In genomic region chr3:194396561-194396896, GRCh38 we compare ENCODE assay signal across 12 cellular contexts. TPM values are rescaled to one million over a fixed set of nuclear protein-coding genes. Genes with fewer than 3 reads are reported as not detected.
A peak's percentile ranks its signal among the peaks of the same experiment; 100 is the strongest.
DNase-seq lines count a peak whose midpoint lies in the region; ATAC-seq, FAIRE-seq and TF ChIP-seq lines count a peak whose summit lies in the region.
"Had no signal": no experiment of that assay in that cellular context is flagged by ENCODE, and none has a peak within 500 bp of the region (broad histone marks: within the 10 kb centered on the region; RNA-seq: fewer than 3 reads in every experiment).

No MANE protein-coding gene starts in this region.

- H2BK5ac ChIP-seq in H1 (ENCODE audit: low read depth, low read length): 0 out of 2 replicates have a peak overlapping the region, but pooled peaks have one; percentile 52

- H3K4ac ChIP-seq in H1 (replicated peaks; ENCODE audit: insufficient read length, low read depth, low read length): no peak overlapping the region

- H3K79me2 ChIP-seq in H1 (ENCODE audit: control insufficient read depth in 1 of 2, insufficient read depth in 2 of 2, low read length in 2 of 2): no peaks in the 10 kb centered on the region
- H3K79me2 ChIP-seq: parathyroid adenoma had no signal

- H2AFZ ChIP-seq in H1 (ENCODE audit: low read length): no peak overlapping the region

- no peaks in the 10 kb centered on the region for H3K36me3 Mint-ChIP-seq in natural killer cell treated with Interleukin-12 subunit alpha and Interleukin-12 subunit beta and Interleukin-15 and Interleukin-18, amount 100 ng/mL, for 72 hours

- DNase-seq in AG09309 (ENCODE audit: low read depth): no peak
- DNase-seq in H1 (ENCODE audit: low read depth in 1 of 2, low spot score in 2 of 2): no peak
- no peak for DNase-seq in natural killer cell treated with Interleukin-12 subunit alpha and Interleukin-12 subunit beta and Interleukin-15 and Interleukin-18, amount 100 ng/mL, for 72 hours (ENCODE audit: low spot score)
- DNase-seq: amniotic stem cell, COR-L47, NCI-H345 had no signal

- H3K27me3 ChIP-seq in HUES64 (ENCODE audit: insufficient read depth, low read length) (peaks cover 48% of the 10 kb centered on the region), H1 (replicated peaks in 1 of 4; ENCODE audit: control insufficient read depth in 3 of 4, extremely low read depth in 1 of 4, insufficient read depth in 3 of 4, low read length in 3 of 4) (peaks cover 16 to 35% (median 25%) of the 10 kb centered on the region in 4 experiments)

- H3K23me2 ChIP-seq in H1 (ENCODE audit: low read depth, low read length): peaks cover 3% of the 10 kb centered on the region

- TF ChIP-seq CTCF in AG09309 (IDR thresholded peaks at IDR 0.05; ENCODE audit: control insufficient read depth, insufficient read depth, low read depth, low read length, missing control alignments) (no peak), H1 (IDR thresholded peaks at IDR 0.05; ENCODE audit: control extremely low read depth in 1 of 3, insufficient read depth in 1 of 3, low read depth in 1 of 3, low read length in 3 of 3) (no peak)

- no peaks in the 10 kb centered on the region for H3K36me3 ChIP-seq in HUES64 (ENCODE audit: insufficient read depth, low read length)
- H3K36me3 ChIP-seq in H1 (ENCODE audit: control insufficient read depth in 2 of 4, insufficient read depth in 4 of 4, low read length in 3 of 4): no peaks in the 10 kb centered on the region

- H3K9ac ChIP-seq in HUES64 (ENCODE audit: low read depth, low read length) (no peak overlapping the region), H1 (replicated peaks in 1 of 4; ENCODE audit: extremely low read depth in 1 of 4, low read depth in 3 of 4, low read length in 3 of 4) (no peak overlapping the region)
- H3K9ac ChIP-seq: parathyroid adenoma had no signal

- no peak for ATAC-seq in natural killer cell treated with Interleukin-12 subunit alpha and Interleukin-12 subunit beta and Interleukin-15 and Interleukin-18, amount 100 ng/mL, for 72 hours
- ATAC-seq in HG02798 (IDR thresholded peaks at IDR 0.05; ENCODE audit: poor library complexity, unreplicated experiment) (no peak), GM18867 (IDR thresholded peaks at IDR 0.05; ENCODE audit: unreplicated experiment) (no peak), HG03196 (IDR thresholded peaks at IDR 0.05; ENCODE audit: unreplicated experiment) (no peak), GM21447 (IDR thresholded peaks at IDR 0.05; ENCODE audit: unreplicated experiment) (no peak)

- H2BK12ac ChIP-seq in H1 (ENCODE audit: low read depth, low read length): no peak overlapping the region

- H3K4me1 ChIP-seq in HUES64 (ENCODE audit: insufficient read depth, low read length) (0 out of 2 replicates have a peak, but pooled peaks cover 4% of the 10 kb centered on the region), H1 (replicated peaks in 1 of 4; ENCODE audit: control insufficient read depth in 3 of 4, insufficient read depth in 4 of 4, low read length in 3 of 4) (peaks cover 0 to 11% (median 5%) of the 10 kb centered on the region in 4 experiments; a peak in 5 of 7 replicates)
- H3K4me1 ChIP-seq: parathyroid adenoma had no signal

- H3K9me3 ChIP-seq in HUES64 (ENCODE audit: insufficient read depth, low read depth, low read length): no peaks in the 10 kb centered on the region
- peaks cover 0 to 4% of the 10 kb centered on the region in 2 experiments; a peak in 1 of 4 replicates for H3K9me3 ChIP-seq in H1 (ENCODE audit: insufficient read depth in 2 of 2, low read depth in 1 of 2, low read length in 1 of 2)

- POLR2A ChIA-PET in H1 (lab: Charles Lee; ENCODE audit: partially characterized antibody): interaction anchor here (0.9 to 3.0 kb wide), 8 partner anchors 14 to 74 kb away, joined by 3 to 15 read pairs (median 3); no protein-coding TSS in a partner anchor

- H3K56ac ChIP-seq in H1 (replicated peaks; ENCODE audit: insufficient read length, low read depth, low read length): no peak overlapping the region

- no peak for TF ChIP-seq RAD21 in H1 (IDR thresholded peaks at IDR 0.05 in 1 of 2, conservative IDR thresholded peaks at IDR 0.05 in 1 of 2; ENCODE audit: low read depth in 2 of 2, low read length in 2 of 2)

- H3K23ac ChIP-seq in H1 (ENCODE audit: insufficient read length): no peak overlapping the region

- H4K20me1 ChIP-seq in H1 (replicated peaks in 1 of 2; ENCODE audit: control insufficient read depth in 1 of 2, insufficient read depth in 2 of 2, low read length in 2 of 2): no peaks in the 10 kb centered on the region

- no peak overlapping the region for H2BK15ac ChIP-seq in H1 (ENCODE audit: low read length)

- no peak overlapping the region for H3K27ac Mint-ChIP-seq in natural killer cell treated with Interleukin-12 subunit alpha and Interleukin-12 subunit beta and Interleukin-15 and Interleukin-18, amount 100 ng/mL, for 72 hours

- H4K8ac ChIP-seq in H1 (ENCODE audit: extremely low read depth, insufficient read depth, low read length): 0 out of 2 replicates have a peak overlapping the region, but pooled peaks have one; percentile 36

- no peak overlapping the region for H3K18ac ChIP-seq in H1 (ENCODE audit: extremely low read depth, low read length)

- TF ChIP-seq EP300 in H1 (IDR thresholded peaks at IDR 0.05; ENCODE audit: borderline replicate concordance in 1 of 2, low read depth in 2 of 2, low read length in 2 of 2): no peak

- no peak overlapping the region for H3K27ac ChIP-seq in HUES64 (ENCODE audit: low read depth, low read length)
- no peak overlapping the region for H3K27ac ChIP-seq in H1 (ENCODE audit: low read depth, low read length)
- H3K27ac ChIP-seq: parathyroid adenoma had no signal

- peak overlapping the region; percentile 64 to 80 for H3K4me2 ChIP-seq in H1 (ENCODE audit: insufficient read depth in 1 of 2, low read depth in 2 of 2, low read length in 2 of 2)

- no peak overlapping the region for H4K5ac ChIP-seq in H1 (ENCODE audit: insufficient read length, low read depth, low read length)

- no peak overlapping the region for H4K91ac ChIP-seq in H1 (replicated peaks; ENCODE audit: insufficient read length, low read length)

- H2BK20ac ChIP-seq in H1 (ENCODE audit: low read length): no peak overlapping the region

- no peak overlapping the region for H2AK5ac ChIP-seq in H1 (ENCODE audit: low read depth, low read length)

- peak overlapping the region; percentile 12 for H3K4me3 ChIP-seq in AG09309 (ENCODE audit: control insufficient read depth, low read depth, low read length)
- H3K4me3 ChIP-seq in HUES64 (ENCODE audit: low read length): peak overlapping the region; percentile 48
- H3K4me3 ChIP-seq in H1 (ENCODE audit: extremely low read depth in 1 of 4, insufficient read depth in 2 of 4, low read depth in 3 of 4, low read length in 4 of 4): peak overlapping the region; percentile 24 to 57 (median 48); a peak in 7 of 8 replicates

- H3K14ac ChIP-seq in H1 (ENCODE audit: insufficient read length): no peak overlapping the region

- peaks cover 21 to 52% of the 10 kb centered on the region in 2 donors for H3K27me3 Mint-ChIP-seq in natural killer cell treated with Interleukin-12 subunit alpha and Interleukin-12 subunit beta and Interleukin-15 and Interleukin-18, amount 100 ng/mL, for 72 hours

- peak overlapping the region; percentile 51 for H3K4me3 Mint-ChIP-seq in natural killer cell treated with Interleukin-12 subunit alpha and Interleukin-12 subunit beta and Interleukin-15 and Interleukin-18, amount 100 ng/mL, for 72 hours

- CTCF ChIA-PET in H1 (lab: Charles Lee; ENCODE audit: partially characterized antibody): interaction anchor here (0.6 to 6.7 kb wide), 15 partner anchors 9 to 1156 kb away, joined by 3 to 122 read pairs (median 3); partner anchors contain the start of genes CPN2, LRRC15 and PLAAT1

- FAIRE-seq in H1 (lab: Jason Lieb, UNC): no peak

- no peaks in the 10 kb centered on the region for H3K9me3 Mint-ChIP-seq in natural killer cell treated with Interleukin-12 subunit alpha and Interleukin-12 subunit beta and Interleukin-15 and Interleukin-18, amount 100 ng/mL, for 72 hours

- TF ChIP-seq POLR2A in H1 (IDR thresholded peaks at IDR 0.05; ENCODE audit: control extremely low read depth in 1 of 2, low read depth in 2 of 2, low read length in 2 of 2): no peak

- WGBS in HUES64: 6% methylated on average over 16 of the region's 16 CpGs
- 48% methylated on average over 10 of the region's 16 CpGs; no CpG with 5 or more reads in 1 of the 2 experiments for WGBS in H1 (ENCODE audit: extremely low coverage in 1 of 2, insufficient coverage in 1 of 2, insufficient read length in 1 of 2, insufficient replicate concordance in 2 of 2, low coverage in 1 of 2, low lambda C conversion rate in 2 of 2, missing lambda C conversion rate in 1 of 2), 2 experiments

- no peak overlapping the region for H2BK120ac ChIP-seq in H1 (replicated peaks; ENCODE audit: low read depth, low read length)

- H3K79me1 ChIP-seq in H1 (ENCODE audit: low read depth, low read length): no peaks in the 10 kb centered on the region

- peaks cover 29 to 36% of the 10 kb centered on the region in 2 donors for H3K4me1 Mint-ChIP-seq in natural killer cell treated with Interleukin-12 subunit alpha and Interleukin-12 subunit beta and Interleukin-15 and Interleukin-18, amount 100 ng/mL, for 72 hours (ENCODE audit: low read depth in 2 of 2)

RNA-seq across cellular contexts. Expression of gene GP5, which starts 2.5 kb away (rescaled TPM):
- polyA plus RNA-seq in HUES64 (2013, experiment 1 of 2): 0.05 TPM
- not detected for polyA plus RNA-seq in HUES64 (2013, experiment 2 of 2)
- total RNA-seq in H1 (2021; fragmentation: NEBNext Ultra II Directional; extraction: Animal tissue kit (Norgen Biotek cat#: 25700)): 0.10 and 0.13 TPM in 2 replicates
- 0.05 and 0.14 TPM in 2 replicates for polyA plus RNA-seq in H1 (2011; rRNA removed)
- 0.05 TPM for polyA plus RNA-seq in H1 (2011; cell fraction: cytosol; rRNA removed)
- 0.06 TPM for polyA plus RNA-seq in H1 (2011; cell fraction: nucleus; rRNA removed)
- 0.05 to 0.10 TPM (median 0.07 TPM) in 3 of 4 replicates, not detected in the other for polyA plus RNA-seq in H1 (2012, experiment 1 of 2)
- polyA plus RNA-seq in H1 (2012, experiment 2 of 2): 0.09 TPM
- 0.04 TPM for polyA plus RNA-seq in H1 (2013, experiment 1 of 2)
- 0.02 TPM for polyA plus RNA-seq in H1 (2013, experiment 2 of 2)
- 0.07 and 0.13 TPM in 2 replicates for polyA minus RNA-seq in H1 (2011; rRNA and poly(A)+ RNA removed)
- not detected for polyA minus RNA-seq in H1 (2011; cell fraction: cytosol; rRNA and poly(A)+ RNA removed)
- 0.20 TPM for polyA minus RNA-seq in H1 (2011; cell fraction: nucleus; rRNA and poly(A)+ RNA removed)
- total RNA-seq in natural killer cell treated with Interleukin-12 subunit alpha and Interleukin-12 subunit beta and Interleukin-15 and Interleukin-18, amount 100 ng/mL, for 72 hours: under 1 TPM in 1 of 2 donors, not detected in 1; 0.24 TPM

RNA-seq across cellular contexts. Expression of gene LRRC15, which starts 27.0 kb away (rescaled TPM):
- polyA plus RNA-seq in HUES64 (2013, experiment 1 of 2): 0.15 TPM
- polyA plus RNA-seq in HUES64 (2013, experiment 2 of 2): 0.13 TPM
- total RNA-seq in H1 (2021; fragmentation: NEBNext Ultra II Directional; extraction: Animal tissue kit (Norgen Biotek cat#: 25700)): 0.37 and 0.40 TPM in 2 replicates
- polyA plus RNA-seq in H1 (2011; rRNA removed): 0.15 and 0.17 TPM in 2 replicates
- polyA plus RNA-seq in H1 (2011; cell fraction: cytosol; rRNA removed): 0.08 TPM
- 0.19 TPM for polyA plus RNA-seq in H1 (2011; cell fraction: nucleus; rRNA removed)
- 0.11 to 0.16 TPM (median 0.16 TPM) in 3 of 4 replicates, not detected in the other for polyA plus RNA-seq in H1 (2012, experiment 1 of 2)
- polyA plus RNA-seq in H1 (2012, experiment 2 of 2): 0.07 TPM
- polyA plus RNA-seq in H1 (2013, experiment 1 of 2): 0.34 TPM
- 0.42 TPM for polyA plus RNA-seq in H1 (2013, experiment 2 of 2)
- polyA minus RNA-seq in H1 (2011; rRNA and poly(A)+ RNA removed): 0.17 and 0.32 TPM in 2 replicates
- polyA minus RNA-seq in H1 (2011; cell fraction: cytosol; rRNA and poly(A)+ RNA removed): not detected
- 0.10 TPM for polyA minus RNA-seq in H1 (2011; cell fraction: nucleus; rRNA and poly(A)+ RNA removed)
- total RNA-seq in natural killer cell treated with Interleukin-12 subunit alpha and Interleukin-12 subunit beta and Interleukin-15 and Interleukin-18, amount 100 ng/mL, for 72 hours: not detected

RNA-seq across cellular contexts. Expression of gene CPN2, which starts 45.4 kb away (rescaled TPM):
- polyA plus RNA-seq in HUES64 (2013, experiment 1 of 2): not detected
- not detected for polyA plus RNA-seq in HUES64 (2013, experiment 2 of 2)
- total RNA-seq in H1 (2021; fragmentation: NEBNext Ultra II Directional; extraction: Animal tissue kit (Norgen Biotek cat#: 25700)): not detected in 2 replicates
- polyA plus RNA-seq in H1 (2011; rRNA removed): 0.03 TPM in 1 of 2 replicates, not detected in the other
- not detected for polyA plus RNA-seq in H1 (2011; cell fraction: cytosol; rRNA removed)
- polyA plus RNA-seq in H1 (2011; cell fraction: nucleus; rRNA removed): not detected
- 0.12 TPM in 1 of 4 replicates, not detected in the others for polyA plus RNA-seq in H1 (2012, experiment 1 of 2)
- polyA plus RNA-seq in H1 (2012, experiment 2 of 2): not detected
- 0.02 TPM for polyA plus RNA-seq in H1 (2013, experiment 1 of 2)
- polyA plus RNA-seq in H1 (2013, experiment 2 of 2): 0.02 TPM
- not detected in 2 replicates for polyA minus RNA-seq in H1 (2011; rRNA and poly(A)+ RNA removed)
- polyA minus RNA-seq in H1 (2011; cell fraction: cytosol; rRNA and poly(A)+ RNA removed): not detected
- polyA minus RNA-seq in H1 (2011; cell fraction: nucleus; rRNA and poly(A)+ RNA removed): not detected
- total RNA-seq in natural killer cell treated with Interleukin-12 subunit alpha and Interleukin-12 subunit beta and Interleukin-15 and Interleukin-18, amount 100 ng/mL, for 72 hours: not detected
